19 cellular contexts compared by ENCODE assay signal in genomic region chr7:26443761-26444160, GRCh38.
"Had no signal": no experiment of that assay in that cellular context is flagged by ENCODE, and none has a peak within 500 bp of the region (broad histone marks: within the 10 kb centered on the region; RNA-seq: fewer than 3 reads in every experiment).

No MANE protein-coding gene starts in this region.

- H3K4me3 Mint-ChIP-seq: activated CD8-positive, alpha-beta T cell treated with anti-CD3 and anti-CD28 coated beads, Interleukin-2, amount 10 ng/mL, durations not matched to agents 7 days and 5 days; activated naive CD8-positive, alpha-beta T cell treated with anti-CD3 and anti-CD28 coated beads, Interleukin-2, amount 10 ng/mL, durations not matched to agents 7 days and 5 days; central memory CD8-positive, alpha-beta T cell; neural crest cell; stimulated activated naive CD8-positive, alpha-beta T cell treated with anti-CD3 and anti-CD28 coated beads, Interleukin-15, Interleukin-2, amounts not matched to agents 100 ng/mL and 50 ng/mL, for 24 hours; T-helper 17 cell; WTC11 had no signal

- DNase-seq: activated CD4-positive, alpha-beta T cell treated with anti-CD3 and anti-CD28 coated beads for 48 hours; activated CD8-positive, alpha-beta memory T cell treated with anti-CD3 and anti-CD28 coated beads, Interleukin-2, amount 50 U/mL, for 48 hours; activated CD8-positive, alpha-beta T cell treated with anti-CD3 and anti-CD28 coated beads, Interleukin-2, amount 10 ng/mL, durations not matched to agents 7 days and 5 days; activated naive CD4-positive, alpha-beta T cell; activated naive CD8-positive, alpha-beta T cell treated with anti-CD3 and anti-CD28 coated beads, Interleukin-2, amount 10 ng/mL, durations not matched to agents 7 days and 5 days; brain microvascular endothelial cell; hypothalamus; kidney glomerular epithelial cell; psoas muscle; sigmoid colon; spleen; T-helper 17 cell; testis; upper lobe of left lung had no signal

- ATAC-seq: activated CD8-positive, alpha-beta T cell treated with anti-CD3 and anti-CD28 coated beads, Interleukin-2, amount 10 ng/mL, durations not matched to agents 7 days and 5 days; esophagus mucosa; psoas muscle; T-helper 17 cell; WTC11 had no signal

- H3K4me1 Mint-ChIP-seq: activated naive CD8-positive, alpha-beta T cell treated with anti-CD3 and anti-CD28 coated beads, Interleukin-2, amount 10 ng/mL, durations not matched to agents 7 days and 5 days; central memory CD8-positive, alpha-beta T cell; T-helper 17 cell had no signal

- H3K27ac Mint-ChIP-seq: activated CD8-positive, alpha-beta T cell treated with anti-CD3 and anti-CD28 coated beads, Interleukin-2, amount 10 ng/mL, durations not matched to agents 7 days and 5 days; activated naive CD8-positive, alpha-beta T cell treated with anti-CD3 and anti-CD28 coated beads, Interleukin-2, amount 10 ng/mL, durations not matched to agents 7 days and 5 days; stimulated activated naive CD8-positive, alpha-beta T cell treated with anti-CD3 and anti-CD28 coated beads, Interleukin-15, Interleukin-2, amounts not matched to agents 100 ng/mL and 50 ng/mL, for 24 hours; T-helper 17 cell; WTC11 had no signal

- H3K9me3 Mint-ChIP-seq: activated naive CD8-positive, alpha-beta T cell treated with anti-CD3 and anti-CD28 coated beads, Interleukin-2, amount 10 ng/mL, durations not matched to agents 7 days and 5 days; central memory CD8-positive, alpha-beta T cell; neural crest cell; stimulated activated naive CD8-positive, alpha-beta T cell treated with anti-CD3 and anti-CD28 coated beads, Interleukin-15, Interleukin-2, amounts not matched to agents 100 ng/mL and 50 ng/mL, for 24 hours; WTC11 had no signal

- H3K36me3 Mint-ChIP-seq: activated naive CD8-positive, alpha-beta T cell treated with anti-CD3 and anti-CD28 coated beads, Interleukin-2, amount 10 ng/mL, durations not matched to agents 7 days and 5 days; WTC11 had no signal
